In the genomic region with DNA sequence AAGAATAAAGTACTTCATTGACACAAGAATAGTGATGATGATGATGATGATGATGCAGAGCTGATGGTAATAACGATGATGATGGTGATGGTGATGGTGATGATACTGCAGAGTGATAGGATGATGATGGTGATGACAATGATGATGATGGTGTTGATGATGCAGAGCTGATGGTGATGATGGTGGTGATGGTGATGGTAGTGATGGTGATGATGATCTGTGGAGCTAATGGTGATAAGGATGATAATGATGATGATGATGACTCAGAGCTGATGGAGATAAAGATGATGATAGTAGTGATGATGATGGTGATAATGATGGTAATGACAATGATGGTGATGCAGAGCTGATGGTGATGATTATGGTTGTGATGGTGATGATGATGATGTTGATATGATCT, we compare ENCODE assay signal across 10 cellular contexts.
"Had no signal": no experiment of that assay in that cellular context is flagged by ENCODE, and none has a peak within 500 bp of the region (broad histone marks: within the 10 kb centered on the region; RNA-seq: fewer than 3 reads in every experiment).

No MANE protein-coding gene starts in this region.

- H3K4me2 ChIP-seq: KMS-11 had no signal

- DNase-seq: GM23248, GOT3, H9, HCEC 1CT, HFFc6, Karpas-422, KBM-7 had no signal

- H2AFZ ChIP-seq: GM23248 had no signal

- H3K9ac ChIP-seq: GM23248, KMS-11 had no signal

- FAIRE-seq: H54 had no signal

- H3K4me3 ChIP-seq: GM23248 had no signal

- H3K27ac ChIP-seq: GM23248, HL-60, KMS-11 had no signal
